Comparison of ENCODE assay signal across 34 cellular contexts in the genomic region with DNA sequence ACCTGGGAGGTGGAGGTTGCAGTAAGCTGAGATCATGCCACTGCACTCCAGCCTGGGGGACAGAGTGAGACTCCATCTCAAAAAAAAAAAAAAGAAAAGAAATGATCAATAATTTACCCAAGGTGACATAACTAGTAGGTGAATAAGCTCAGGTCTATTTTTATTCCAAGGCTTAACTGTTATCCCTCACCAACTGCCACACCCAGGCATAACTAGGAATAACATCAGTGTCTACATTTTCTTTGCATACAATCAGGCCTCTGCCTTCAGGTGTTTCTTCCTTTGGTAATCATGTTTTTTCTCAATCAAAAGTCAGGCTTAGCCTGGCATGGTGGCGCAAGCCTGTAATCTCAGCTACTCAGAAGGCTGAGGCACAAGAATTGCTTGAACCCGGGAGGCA.
"Had no signal": no experiment of that assay in that cellular context is flagged by ENCODE, and none has a peak within 500 bp of the region (broad histone marks: within the 10 kb centered on the region; RNA-seq: fewer than 3 reads in every experiment).

No MANE protein-coding gene starts in this region.

- H3K27me3 ChIP-seq: ascending aorta, MG63 had no signal

- H3K27ac ChIP-seq: ascending aorta, WERI-Rb-1 had no signal

- H3K36me3 Mint-ChIP-seq: activated naive CD4-positive, alpha-beta T cell treated with anti-CD3 and anti-CD28 coated beads, Interleukin-2, amount 50 U/mL, for 24 hours had no signal

- H3K4me1 Mint-ChIP-seq: activated T-helper 17 cell treated with anti-CD3 and anti-CD28 coated beads, Interleukin-2, amount 50 U/mL, for 72 hours had no signal

- H3K4me3 Mint-ChIP-seq: activated CD4-positive, alpha-beta memory T cell treated with anti-CD3 and anti-CD28 coated beads, Interleukin-2, amount 10 ng/mL, durations not matched to agents 7 days and 5 days; activated CD8-positive, alpha-beta memory T cell treated with anti-CD3 and anti-CD28 coated beads, Interleukin-2, amount 10 ng/mL, durations not matched to agents 7 days and 5 days; activated naive CD4-positive, alpha-beta T cell treated with anti-CD3 and anti-CD28 coated beads, Interleukin-2, amount 50 U/mL, for 24 hours; activated naive CD8-positive, alpha-beta T cell treated with anti-CD3 and anti-CD28 coated beads, Interleukin-2, amount 10 ng/mL, durations not matched to agents 7 days and 5 days; activated T-cell treated with anti-CD3 and anti-CD28 coated beads, Interleukin-2, amount 50 U/mL, for 72 hours; activated T-helper 17 cell treated with anti-CD3 and anti-CD28 coated beads, Interleukin-2, amount 50 U/mL, for 72 hours; T-cell; T-helper 17 cell had no signal

- DNase-seq: activated CD4-positive, alpha-beta memory T cell treated with anti-CD3 and anti-CD28 coated beads, Interleukin-2, amount 10 ng/mL, durations not matched to agents 7 days and 5 days; activated CD4-positive, alpha-beta T cell treated with anti-CD3 and anti-CD28 coated beads for 1 hour; activated CD4-positive, alpha-beta T cell treated with anti-CD3 and anti-CD28 coated beads for 48 hours; activated CD4-positive, CD25-positive, alpha-beta regulatory T cell; activated CD8-positive, alpha-beta memory T cell treated with anti-CD3 and anti-CD28 coated beads for 24 hours; activated CD8-positive, alpha-beta memory T cell treated with anti-CD3 and anti-CD28 coated beads, Interleukin-2, amount 10 ng/mL, durations not matched to agents 7 days and 5 days; activated CD8-positive, alpha-beta memory T cell treated with anti-CD3 and anti-CD28 coated beads, Interleukin-2, amount 50 U/mL, for 48 hours; activated effector memory CD4-positive, alpha-beta T cell treated with anti-CD3 and anti-CD28 coated beads, Interleukin-2, amount 50 U/mL, for 16 hours; activated naive CD4-positive, alpha-beta T cell; activated naive CD8-positive, alpha-beta T cell treated with anti-CD3 and anti-CD28 coated beads, Interleukin-2, amount 10 ng/mL, durations not matched to agents 7 days and 5 days; activated T-cell treated with anti-CD3 and anti-CD28 coated beads, Interleukin-2, amount 50 U/mL, for 72 hours; amygdala; Kasumi-1; KG1; MG63; NCI-H1048; NCI-H1105 treated with DMSO at 0.1 percent for 48 hours; NCI-H1436; NCI-H1694; NCI-H1930; NCI-H2081 treated with DMSO at 0.1 percent for 48 hours; NCI-H226; NCI-H446 treated with DMSO at 0.1 percent for 48 hours; NCI-H524; SHP77; T-cell; T-helper 17 cell; T-helper 9 cell; WERI-Rb-1 had no signal

- H3K4me3 ChIP-seq: ascending aorta, MG63 had no signal

- H3K27ac Mint-ChIP-seq: activated CD4-positive, alpha-beta memory T cell treated with anti-CD3 and anti-CD28 coated beads, Interleukin-2, amount 10 ng/mL, durations not matched to agents 7 days and 5 days; activated CD8-positive, alpha-beta memory T cell treated with anti-CD3 and anti-CD28 coated beads, Interleukin-2, amount 10 ng/mL, durations not matched to agents 7 days and 5 days; activated naive CD4-positive, alpha-beta T cell treated with anti-CD3 and anti-CD28 coated beads, Interleukin-2, amount 50 U/mL, for 24 hours; activated naive CD8-positive, alpha-beta T cell treated with anti-CD3 and anti-CD28 coated beads, Interleukin-2, amount 10 ng/mL, durations not matched to agents 7 days and 5 days; activated T-cell treated with anti-CD3 and anti-CD28 coated beads, Interleukin-2, amount 50 U/mL, for 72 hours; activated T-helper 17 cell treated with anti-CD3 and anti-CD28 coated beads, Interleukin-2, amount 50 U/mL, for 72 hours; T-cell; T-helper 17 cell had no signal

- H3K9me3 Mint-ChIP-seq: activated CD4-positive, alpha-beta memory T cell treated with anti-CD3 and anti-CD28 coated beads, Interleukin-2, amount 10 ng/mL, durations not matched to agents 7 days and 5 days; activated naive CD4-positive, alpha-beta T cell treated with anti-CD3 and anti-CD28 coated beads, Interleukin-2, amount 50 U/mL, for 24 hours; activated naive CD8-positive, alpha-beta T cell treated with anti-CD3 and anti-CD28 coated beads, Interleukin-2, amount 10 ng/mL, durations not matched to agents 7 days and 5 days; activated T-cell treated with anti-CD3 and anti-CD28 coated beads, Interleukin-2, amount 50 U/mL, for 72 hours; activated T-helper 17 cell treated with anti-CD3 and anti-CD28 coated beads, Interleukin-2, amount 50 U/mL, for 72 hours; T-cell had no signal

- H3K36me3 ChIP-seq: ascending aorta, MG63, WERI-Rb-1 had no signal

- H3K9me3 ChIP-seq: ascending aorta, MG63 had no signal

- ATAC-seq: activated CD8-positive, alpha-beta memory T cell treated with anti-CD3 and anti-CD28 coated beads, Interleukin-2, amount 10 ng/mL, durations not matched to agents 7 days and 5 days; activated T-cell treated with anti-CD3 and anti-CD28 coated beads, Interleukin-2, amount 50 U/mL, for 72 hours; activated T-helper 17 cell treated with anti-CD3 and anti-CD28 coated beads, Interleukin-2, amount 50 U/mL, for 72 hours; Panc1; SK-N-SH treated with all-trans-retinoic acid at 6 μM for 48 hours; T-cell; T-helper 17 cell had no signal
